ENCODE assay signal across 17 cellular contexts in genomic region chr7:118793552-118793951, GRCh38.
"Had no signal": no experiment of that assay in that cellular context is flagged by ENCODE, and none has a peak within 500 bp of the region (broad histone marks: within the 10 kb centered on the region; RNA-seq: fewer than 3 reads in every experiment).

No MANE protein-coding gene starts in this region.

- DNase-seq: activated CD4-positive, alpha-beta T cell treated with anti-CD3 and anti-CD28 coated beads for 1 hour; activated gamma-delta T cell treated with Interleukin-2 at 50 U/mL for 16 hours; activated T-cell treated with anti-CD3 and anti-CD28 coated beads, Interleukin-2, amount 50 U/mL, for 1 hour; adrenal gland; brain microvascular endothelial cell; dermis blood vessel endothelial cell; effector memory CD4-positive, alpha-beta T cell; foreskin melanocyte; glutamatergic neuron; midbrain; natural killer cell; pancreas; right cardiac atrium; small intestine; stimulated activated CD4-positive, alpha-beta T cell treated with anti-CD3 and anti-CD28 coated beads, Interleukin-2, amount 100 ng/mL, for 24 hours; stimulated activated naive CD8-positive, alpha-beta T cell treated with anti-CD3 and anti-CD28 coated beads, Interleukin-15, amount 100 ng/mL, for 72 hours had no signal

- ATAC-seq: natural killer cell; pancreas; right cardiac atrium; stimulated activated effector memory CD8-positive, alpha-beta T cell treated with anti-CD3 and anti-CD28 coated beads, Interleukin-12 subunit alpha, Interleukin-12 subunit beta, amount 100 ng/mL, for 72 hours; stimulated activated naive CD8-positive, alpha-beta T cell treated with anti-CD3 and anti-CD28 coated beads, Interleukin-15, amount 100 ng/mL, for 72 hours had no signal
